8 cellular contexts compared by ENCODE assay signal in the genomic region with DNA sequence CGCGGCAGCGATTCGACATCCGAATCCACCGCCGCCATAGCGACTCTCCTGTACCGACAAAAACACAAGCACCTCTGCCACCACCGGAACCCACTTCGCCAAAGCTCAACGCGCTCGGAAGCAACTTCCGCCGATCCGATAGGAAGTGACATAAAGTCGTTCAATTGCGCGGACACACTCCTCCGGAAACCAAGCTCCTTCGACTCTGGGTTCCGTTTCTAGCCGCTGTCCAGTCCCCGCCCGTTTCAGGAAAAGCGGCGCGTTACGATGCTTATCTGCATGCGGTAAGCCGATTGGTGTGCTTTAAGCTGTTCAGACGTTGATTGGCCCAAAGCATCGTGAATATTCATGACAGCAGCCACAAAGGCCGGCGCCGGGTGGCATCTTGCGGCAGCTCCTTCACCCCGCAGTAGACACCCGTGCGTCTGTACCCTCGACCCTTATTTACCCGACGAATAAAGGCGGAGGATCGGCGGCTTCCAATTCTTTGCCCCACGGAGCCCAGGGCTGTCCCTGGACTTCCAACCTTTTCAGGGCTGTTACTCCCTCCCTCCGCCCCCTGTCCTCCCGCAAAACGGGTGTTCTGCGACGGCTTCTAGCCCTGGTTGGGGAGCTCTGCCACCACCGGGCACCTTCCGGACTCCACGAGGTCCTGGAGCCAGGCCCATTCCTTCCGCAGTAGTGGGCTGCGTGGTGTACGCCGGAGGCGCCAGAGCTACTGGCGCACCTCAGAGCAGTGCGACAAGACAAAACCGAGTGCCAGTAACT. TPM values are rescaled to one million over a fixed set of nuclear protein-coding genes. Genes with fewer than 3 reads are reported as not detected.
A peak's percentile ranks its signal among the peaks of the same experiment; 100 is the strongest.
DNase-seq lines count a peak whose midpoint lies in the region; ATAC-seq and TF ChIP-seq lines count a peak whose summit lies in the region.

TUT1 (minus strand) TSS at position 76 of the 768 bp plus-strand sequence; CDS start at position 38, 38 bp downstream.

- H3K27ac ChIP-seq in caudate nucleus (ENCODE audit: low read depth, low read length) (peak within 1 kb of the TSS; percentile 97), spleen (peak within 1 kb of the TSS; percentile 87 to 99 (median 98))

- H3K4me1 ChIP-seq in spleen, result peaks cover 19 to 69% (median 46%) of the 10 kb centered on the region in 6 donors

- H3K9me3 ChIP-seq in spleen, result no peaks in the 10 kb centered on the region

- peak within 1 kb of the TSS; percentile 43 to 84 (median 56) for H3K4me3 ChIP-seq in spleen

- intact Hi-C loops in activated B cell treated with CpG ODN at 0.5 μM for 24 hours (cut with micrococcal nuclease) (loop anchor here (1.0 to 5.0 kb wide), 15 partner anchors 8 to 290 kb away; partner anchors contain the start of genes C11orf98, CSKMT, EML3 and GANAB), spleen (cut with DNase I; ENCODE audit: low total_unique reads) (loop anchor here (10.0 kb wide), 1 partner anchor 83 kb away; the partner anchor contains the start of genes LBHD1, UBXN1 and UQCC3)

- CTCF ChIA-PET in activated B cell treated with CpG ODN at 0.5 μM for 24 hours (lab: Charles Lee), result interaction anchor here (0.6 to 3.7 kb wide), 30 partner anchors 10 to 289 kb away, joined by 3 to 23 read pairs (median 4); partner anchors contain the start of genes B3GAT3, C11orf98, CSKMT and EEF1G

- in situ Hi-C loops in GM18951 (cut with MboI; ENCODE audit: low sequenced_read_pairs, unreplicated experiment), result no loop called here

- H3K9me3 Mint-ChIP-seq in activated B cell treated with CpG ODN at 0.5 μM for 24 hours, result no peaks in the 10 kb centered on the region

- TF ChIP-seq POLR2A in GM18951 (IDR thresholded peaks at IDR 0.05; ENCODE audit: extremely low read depth, insufficient read depth, insufficient read length), result peak; percentile 97
- peak; percentile 62 to 87 (median 62) for TF ChIP-seq POLR2A in spleen (IDR thresholded peaks at IDR 0.05)

- POLR2A ChIA-PET in activated B cell treated with CpG ODN at 0.5 μM for 24 hours (lab: Charles Lee), result interaction anchor here (0.5 to 4.5 kb wide), 67 partner anchors 11 to 1650 kb away, joined by 3 to 246 read pairs (median 8); partner anchors contain the start of genes AHNAK, B3GAT3, BSCL2 and C11orf98

- ATAC-seq in HG03196 (IDR thresholded peaks at IDR 0.05; ENCODE audit: unreplicated experiment) (peak; percentile 82), activated B cell treated with CpG ODN at 0.5 μM for 24 hours (ENCODE audit: low read depth) (peak; percentile 85)

- H3K27me3 Mint-ChIP-seq in activated B cell treated with CpG ODN at 0.5 μM for 24 hours, result no peaks in the 10 kb centered on the region

- peak within 1 kb of the TSS; percentile 97 for H3K4me3 Mint-ChIP-seq in activated B cell treated with CpG ODN at 0.5 μM for 24 hours

- peak within 1 kb of the TSS; percentile 98 for H3K27ac Mint-ChIP-seq in activated B cell treated with CpG ODN at 0.5 μM for 24 hours

- DNase-seq in AG08395 (ENCODE audit: low spot score) (peak; percentile 95), NCI-H345 (lab: John Stamatoyannopoulos, UW) (peak; percentile 100), activated B cell treated with CpG ODN at 0.5 μM for 24 hours (peak; percentile 83), caudate nucleus (lab: John Stamatoyannopoulos, UW) (peak; percentile 54 to 99 (median 97)), inferior parietal cortex (ENCODE audit: extremely low spot score) (peak; percentile 99), spleen (peak; percentile 97)

- H3K27me3 ChIP-seq in spleen (replicated peaks in 1 of 7), result no peaks in the 10 kb centered on the region

- TF ChIP-seq CTCF in activated B cell treated with CpG ODN at 0.5 μM for 24 hours (IDR thresholded peaks at IDR 0.05) (no peak), spleen (IDR thresholded peaks at IDR 0.05 in 8 of 11, conservative IDR thresholded peaks at IDR 0.05 in 3 of 11) (peak in 6 of 11 experiments; percentile 9 to 48 (median 29))

- peaks cover 65% of the 10 kb centered on the region for H3K36me3 Mint-ChIP-seq in activated B cell treated with CpG ODN at 0.5 μM for 24 hours (ENCODE audit: low read depth)

- 0 to 1% (median 0%) methylated on average over 34 to 64 of the region's 64 CpGs for WGBS in spleen, 5 donors

- peaks cover 52% of the 10 kb centered on the region for H3K4me1 Mint-ChIP-seq in activated B cell treated with CpG ODN at 0.5 μM for 24 hours

- H3K36me3 ChIP-seq in spleen, result peaks cover 0 to 62% (median 55%) of the 10 kb centered on the region in 6 donors

RNA-seq across cellular contexts. Expression of gene TUT1, which starts in this region (rescaled TPM):
- total RNA-seq in activated B cell treated with CpG ODN at 0.5 μM for 24 hours, result 27.8 and 30.9 TPM in 2 replicates
- total RNA-seq in spleen, result 10 to 100 TPM; 14.4 to 30.9 (median 20.1) TPM
- polyA plus RNA-seq in spleen, result 10 to 100 TPM; 14.5 to 24.1 (median 16.1) TPM

Comparison
In these comparisons a context has a peak if more than half of its experiments do, and no peak if none do; other contexts are left out.
1. Peak in every context shown above with its lines: DNase-seq, ATAC-seq, H3K4me3 ChIP-seq and H3K27ac ChIP-seq.